ENCODE assay signal across 1 cellular context in genomic region chr20:38685853-38686473, GRCh38.
TF ChIP-seq lines count a peak whose summit lies in the region.

No MANE protein-coding gene starts in this region.

TF ChIP-seq in HepG2, 621 proteins besides CTCF, POLR2A, EP300 and RAD21 (continued from another document and continues in another):
- TF ChIP-seq MEIS1 (CRISPR knock-in tag; IDR thresholded peaks at IDR 0.05; ENCODE audit: borderline replicate concordance) (peak; percentile 71; the same call in 1 of the 2 replicates), ZNF33A (CRISPR knock-in tag; IDR thresholded peaks at IDR 0.05; ENCODE audit: borderline replicate concordance) (no peak), ZSCAN25 (CRISPR knock-in tag; IDR thresholded peaks at IDR 0.05) (peak; percentile 73; the same call in 1 of the 2 replicates), ZNF136 (CRISPR knock-in tag; IDR thresholded peaks at IDR 0.05; ENCODE audit: low read depth) (0 out of 2 replicates have a peak, but pooled peaks have one; percentile 37), ZNF589 (CRISPR knock-in tag; conservative IDR thresholded peaks at IDR 0.05) (peak; percentile 89; the same call in 1 of the 2 replicates), ZNF331 (CRISPR knock-in tag; IDR thresholded peaks at IDR 0.05) (peak; percentile 97), ATF4 (CRISPR knock-in tag; IDR thresholded peaks at IDR 0.05) (peak in 1 of 2 experiments; percentile 68; a peak in 2 of 4 replicates), DMAP1 (CRISPR knock-in tag; IDR thresholded peaks at IDR 0.05) (no peak; the same call in 1 of the 2 replicates), PHB2 (IDR thresholded peaks at IDR 0.05; ENCODE audit: partially characterized antibody) (no peak), HOXA7 (CRISPR knock-in tag; IDR thresholded peaks at IDR 0.05) (no peak), ZNF557 (CRISPR knock-in tag; IDR thresholded peaks at IDR 0.05) (peak; percentile 99), YEATS4 (CRISPR knock-in tag; IDR thresholded peaks at IDR 0.05; ENCODE audit: borderline replicate concordance) (peak; percentile 72), JARID2 (CRISPR knock-in tag; IDR thresholded peaks at IDR 0.05; ENCODE audit: insufficient replicate concordance) (no peak), EHMT2 (IDR thresholded peaks at IDR 0.05; ENCODE audit: borderline replicate concordance, low read depth, low read length) (peak; percentile 100), ZBTB2 (CRISPR knock-in tag; IDR thresholded peaks at IDR 0.05; ENCODE audit: low read depth) (0 out of 2 replicates have a peak, but pooled peaks have one; percentile 35), HNRNPH1 (optimal IDR thresholded peaks at IDR 0.05; ENCODE audit: low read depth, low read length) (no peak), RFXANK (CRISPR knock-in tag; IDR thresholded peaks at IDR 0.05) (no peak), TIGD3 (CRISPR knock-in tag; IDR thresholded peaks at IDR 0.05; ENCODE audit: borderline replicate concordance) (peak; percentile 95; the same call in 1 of the 2 replicates), ARHGAP35 (CRISPR knock-in tag; IDR thresholded peaks at IDR 0.05; ENCODE audit: borderline replicate concordance) (peak; percentile 94; the same call in 1 of the 2 replicates), ZNF296 (CRISPR knock-in tag; conservative IDR thresholded peaks at IDR 0.05) (peak; percentile 93; the same call in 1 of the 2 replicates), SIN3B (IDR thresholded peaks at IDR 0.05; ENCODE audit: low read length) (no peak), ATF2 (CRISPR knock-in tag; IDR thresholded peaks at IDR 0.05) (peak; percentile 91; the same call in 1 of the 2 replicates), STAT6 (CRISPR knock-in tag; IDR thresholded peaks at IDR 0.05; ENCODE audit: borderline replicate concordance) (no peak), GLI4 (CRISPR knock-in tag; IDR thresholded peaks at IDR 0.05; ENCODE audit: borderline replicate concordance) (peak; percentile 83), ZNF337 (CRISPR knock-in tag; IDR thresholded peaks at IDR 0.05; ENCODE audit: borderline replicate concordance, low read depth) (no peak; the same call in 1 of the 2 replicates), HNF1A (IDR thresholded peaks at IDR 0.05; ENCODE audit: low read depth) (no peak), HNF1A (CRISPR knock-in tag; IDR thresholded peaks at IDR 0.05; ENCODE audit: borderline replicate concordance) (no peak), JUN (CRISPR knock-in tag; IDR thresholded peaks at IDR 0.05) (0 out of 2 replicates have a peak, but pooled peaks have one; percentile 67), TBP (CRISPR knock-in tag; IDR thresholded peaks at IDR 0.05) (no peak), ZNF703 (CRISPR knock-in tag; IDR thresholded peaks at IDR 0.05; ENCODE audit: borderline replicate concordance) (peak; percentile 36; the same call in 1 of the 2 replicates), SYNCRIP (IDR thresholded peaks at IDR 0.05; ENCODE audit: insufficient read depth, low read depth, low read length) (no peak), ZNF556 (CRISPR knock-in tag; IDR thresholded peaks at IDR 0.05; ENCODE audit: borderline replicate concordance) (peak; percentile 86; the same call in 1 of the 2 replicates), ZNF598 (CRISPR knock-in tag; IDR thresholded peaks at IDR 0.05; ENCODE audit: borderline replicate concordance) (peak; percentile 48; the same call in 1 of the 2 replicates), ZNF572 (CRISPR knock-in tag; IDR thresholded peaks at IDR 0.05) (no peak), ZFP36 (IDR thresholded peaks at IDR 0.05; ENCODE audit: borderline replicate concordance, low read depth, low read length, partially characterized antibody) (no peak), ZNF234 (CRISPR knock-in tag; conservative IDR thresholded peaks at IDR 0.05) (no peak), ZBTB38 (CRISPR knock-in tag; IDR thresholded peaks at IDR 0.05) (no peak), CHCHD3 (CRISPR knock-in tag; IDR thresholded peaks at IDR 0.05) (peak; percentile 61; the same call in 1 of the 2 replicates), ERF (CRISPR knock-in tag; IDR thresholded peaks at IDR 0.05) (peak; percentile 99), TRIM24 (CRISPR knock-in tag; IDR thresholded peaks at IDR 0.05) (no peak), GPBP1L1 (CRISPR knock-in tag; IDR thresholded peaks at IDR 0.05) (no peak), ZNF772 (CRISPR knock-in tag; IDR thresholded peaks at IDR 0.05) (peak; percentile 56; the same call in 1 of the 2 replicates), MTF1 (CRISPR knock-in tag; IDR thresholded peaks at IDR 0.05) (peak; percentile 94), TRAFD1 (CRISPR knock-in tag; IDR thresholded peaks at IDR 0.05; ENCODE audit: borderline replicate concordance) (peak; percentile 77; the same call in 1 of the 2 replicates), ZNF276 (CRISPR knock-in tag; IDR thresholded peaks at IDR 0.05; ENCODE audit: low read depth) (peak; percentile 88; the same call in 1 of the 2 replicates), ATAD3A (CRISPR knock-in tag; IDR thresholded peaks at IDR 0.05) (no peak), SAP130 (CRISPR knock-in tag; IDR thresholded peaks at IDR 0.05; ENCODE audit: low read depth) (peak; percentile 83), RXRA (CRISPR knock-in tag; IDR thresholded peaks at IDR 0.05) (no peak; the same call in 1 of the 2 replicates)
